Comparison of ENCODE assay signal across 10 cellular contexts in the genomic region with DNA sequence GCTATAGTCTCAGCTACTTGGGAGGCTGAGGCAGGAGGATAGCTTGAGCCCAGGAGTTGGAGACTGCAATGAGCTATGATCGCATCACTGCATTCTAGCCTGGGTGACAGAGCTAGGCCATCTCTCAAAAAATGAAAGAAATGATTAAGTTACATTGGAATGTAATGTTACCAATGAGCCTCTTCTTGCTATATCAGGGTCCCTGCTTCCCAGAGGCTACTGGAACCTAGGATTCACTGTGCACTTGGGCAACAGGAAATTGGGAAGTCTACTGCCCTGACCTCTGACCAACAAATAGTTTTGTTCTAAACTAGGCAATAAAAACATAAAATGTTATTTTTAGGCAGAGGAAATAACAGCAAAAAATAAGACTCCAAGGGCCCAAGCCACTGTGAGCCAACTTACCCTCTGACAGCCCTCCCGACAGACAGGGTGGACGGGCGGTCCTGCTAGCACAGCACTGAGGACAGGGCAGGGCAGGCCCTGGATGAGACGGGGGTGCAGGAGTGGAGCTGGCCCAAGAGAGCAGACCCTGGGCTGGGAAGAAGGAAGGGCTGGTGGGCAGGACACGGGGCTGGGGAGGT. TPM values are rescaled to one million over a fixed set of nuclear protein-coding genes. Genes with fewer than 3 reads are reported as not detected.
DNase-seq lines count a peak whose midpoint lies in the region; ATAC-seq, FAIRE-seq and TF ChIP-seq lines count a peak whose summit lies in the region.
"Had no signal": no experiment of that assay in that cellular context is flagged by ENCODE, and none has a peak within 500 bp of the region (broad histone marks: within the 10 kb centered on the region; RNA-seq: fewer than 3 reads in every experiment).

No MANE protein-coding gene starts in this region.

- DNase-seq in AG04449 (ENCODE audit: low read depth, low spot score) (peak; percentile 36), H54 (ENCODE audit: insufficient read length, low spot score) (peak; percentile 40), epidermal melanocyte (ENCODE audit: insufficient read length, low spot score) (no peak), H9 (no peak), GDM1 (lab: John Stamatoyannopoulos, UW) (no peak)
- DNase-seq in naive thymus-derived CD4-positive, alpha-beta T cell: peak in 1 of 9 donors; percentile 17
- DNase-seq: amygdala, NCI-H1694 treated with DMSO at 0.1 percent for 48 hours had no signal

- peaks cover 2% of the 10 kb centered on the region for H3K27me3 Mint-ChIP-seq in dendritic cell treated with granulocyte-macrophage colony-stimulating factor and Interleukin-4, amounts not matched to agents 40 ng/mL and 50 ng/mL, for 4 days
- no peaks in the 10 kb centered on the region for H3K27me3 Mint-ChIP-seq in naive thymus-derived CD4-positive, alpha-beta T cell
- H3K27me3 Mint-ChIP-seq in H9 (ENCODE audit: low read depth): peaks cover 1% of the 10 kb centered on the region; the same call in 1 of the 2 replicates

- no peak overlapping the region for H2BK12ac ChIP-seq in H9 (ENCODE audit: insufficient read length, low read depth, low read length)

- intact Hi-C loops in dendritic cell treated with granulocyte-macrophage colony-stimulating factor and Interleukin-4, amounts not matched to agents 40 ng/mL and 50 ng/mL, for 4 days (cut with micrococcal nuclease): no loop called here
- intact Hi-C loops in naive thymus-derived CD4-positive, alpha-beta T cell (cut with micrococcal nuclease): no loop called here

- CTCF ChIA-PET in AG04449 (lab: Yijun Ruan, JAX): interaction anchor here (0.6 to 5.4 kb wide), 9 partner anchors 9 to 218 kb away, joined by 3 to 38 read pairs (median 3); no protein-coding TSS in a partner anchor
- CTCF ChIA-PET in naive thymus-derived CD4-positive, alpha-beta T cell (lab: Charles Lee): no interaction called here

- WGBS in H9 (ENCODE audit: extremely low coverage, insufficient read length, low lambda C conversion rate): no CpG with 5 or more reads among the region's 6 CpGs

- no peak overlapping the region for H4K91ac ChIP-seq in H9 (ENCODE audit: insufficient read length, low read depth, low read length)

- no peaks in the 10 kb centered on the region for H3K9me3 ChIP-seq in naive thymus-derived CD4-positive, alpha-beta T cell (ENCODE audit: control insufficient read depth in 2 of 3, low read length in 3 of 3)
- H3K9me3 ChIP-seq in H9 (ENCODE audit: control insufficient read depth, low read depth, low read length): no peaks in the 10 kb centered on the region

- H2AFZ ChIP-seq in H9 (ENCODE audit: low read length): no peak overlapping the region

- no peak for ATAC-seq in naive thymus-derived CD4-positive, alpha-beta T cell
- ATAC-seq in GM18517 (IDR thresholded peaks at IDR 0.05; ENCODE audit: unreplicated experiment): no peak

- no peak overlapping the region for H3K27ac ChIP-seq in naive thymus-derived CD4-positive, alpha-beta T cell (ENCODE audit: low read depth, low read length)
- no peak overlapping the region for H3K27ac ChIP-seq in H9 (ENCODE audit: insufficient read length, low read depth, low read length)

- H4K5ac ChIP-seq in H9 (ENCODE audit: insufficient read length, low read depth, low read length): no peak overlapping the region

- H3K14ac ChIP-seq in H9 (ENCODE audit: insufficient read depth, low read length): no peak overlapping the region

- no peaks in the 10 kb centered on the region for H4K20me1 ChIP-seq in H9 (ENCODE audit: control insufficient read depth, insufficient read depth, insufficient read length)

- H3K4me3 ChIP-seq in AG04449 (ENCODE audit: low read depth, low read length): no peak overlapping the region
- no peak overlapping the region for H3K4me3 ChIP-seq in naive thymus-derived CD4-positive, alpha-beta T cell (ENCODE audit: low read length)

- no peak overlapping the region for H3K4ac ChIP-seq in H9 (ENCODE audit: low read depth, low read length)

- no peak overlapping the region for H3K56ac ChIP-seq in H9 (ENCODE audit: insufficient read length, low read depth, low read length)

- no peaks in the 10 kb centered on the region for H3K79me2 ChIP-seq in H9 (ENCODE audit: insufficient read depth, low read length)

- H2BK20ac ChIP-seq in H9 (ENCODE audit: low read depth, low read length, poor library complexity, severe bottlenecking): no peak overlapping the region

- no peak overlapping the region for H2BK120ac ChIP-seq in H9 (ENCODE audit: low read depth, low read length, poor library complexity, severe bottlenecking)

- no peaks in the 10 kb centered on the region for H3K36me3 ChIP-seq in naive thymus-derived CD4-positive, alpha-beta T cell (ENCODE audit: control insufficient read depth in 2 of 3, insufficient read depth in 3 of 3, low read length in 3 of 3)

- no peaks in the 10 kb centered on the region for H3K79me1 ChIP-seq in H9 (ENCODE audit: insufficient read depth, low read depth, low read length, poor library complexity, severe bottlenecking)

- TF ChIP-seq POLR2A in H54 (IDR thresholded peaks at IDR 0.05; ENCODE audit: low read depth, low read length): no peak

- no peak overlapping the region for H2BK15ac ChIP-seq in H9 (ENCODE audit: low read depth, low read length)

- H3K4me2 ChIP-seq in H9 (ENCODE audit: insufficient read depth, insufficient read length, low read length): no peak overlapping the region

- no peak overlapping the region for H3K18ac ChIP-seq in H9 (ENCODE audit: insufficient read length, low read depth, low read length)

- H3K4me3 Mint-ChIP-seq in dendritic cell treated with granulocyte-macrophage colony-stimulating factor and Interleukin-4, amounts not matched to agents 40 ng/mL and 50 ng/mL, for 4 days: no peak overlapping the region
- no peak overlapping the region for H3K4me3 Mint-ChIP-seq in naive thymus-derived CD4-positive, alpha-beta T cell
- H3K4me3 Mint-ChIP-seq in H9: no peak overlapping the region

- H3K36me3 Mint-ChIP-seq in dendritic cell treated with granulocyte-macrophage colony-stimulating factor and Interleukin-4, amounts not matched to agents 40 ng/mL and 50 ng/mL, for 4 days (ENCODE audit: low read depth): peaks cover 13% of the 10 kb centered on the region
- H3K36me3 Mint-ChIP-seq in naive thymus-derived CD4-positive, alpha-beta T cell: peaks cover 0 to 31% (median 6%) of the 10 kb centered on the region in 5 donors
- H3K36me3 Mint-ChIP-seq in H9 (ENCODE audit: insufficient read depth in 1 of 3, low read depth in 3 of 3): no peaks in the 10 kb centered on the region

- H3K27me3 ChIP-seq in naive thymus-derived CD4-positive, alpha-beta T cell (ENCODE audit: control insufficient read depth in 2 of 2, insufficient read depth in 2 of 2, low read length in 2 of 2): no peaks in the 10 kb centered on the region
- H3K27me3 ChIP-seq in H9 (ENCODE audit: insufficient read depth, low read length): no peaks in the 10 kb centered on the region

- TF ChIP-seq CTCF in AG04449 (IDR thresholded peaks at IDR 0.05; ENCODE audit: insufficient read depth, low read length, missing control alignments): no peak
- TF ChIP-seq CTCF in H9 (conservative IDR thresholded peaks at IDR 0.05): no peak

- H3K23ac ChIP-seq in H9 (ENCODE audit: insufficient read length, low read depth, low read length): no peak overlapping the region

- no peak overlapping the region for H4K8ac ChIP-seq in H9 (replicated peaks; ENCODE audit: insufficient read length, low read depth, low read length)

- peaks cover 73% of the 10 kb centered on the region for H3K4me1 Mint-ChIP-seq in dendritic cell treated with granulocyte-macrophage colony-stimulating factor and Interleukin-4, amounts not matched to agents 40 ng/mL and 50 ng/mL, for 4 days (ENCODE audit: low read depth)
- peaks cover 61 to 89% (median 82%) of the 10 kb centered on the region in 7 donors for H3K4me1 Mint-ChIP-seq in naive thymus-derived CD4-positive, alpha-beta T cell
- H3K4me1 Mint-ChIP-seq in H9: peaks cover 17 to 28% of the 10 kb centered on the region in 2 experiments

- no peak overlapping the region for H3K9ac ChIP-seq in H9 (ENCODE audit: extremely low read depth, insufficient read length, low read length)

- no peak overlapping the region for H2BK5ac ChIP-seq in H9 (ENCODE audit: insufficient read length, low read length)

- no peaks in the 10 kb centered on the region for H3K9me3 Mint-ChIP-seq in dendritic cell treated with granulocyte-macrophage colony-stimulating factor and Interleukin-4, amounts not matched to agents 40 ng/mL and 50 ng/mL, for 4 days
- H3K9me3 Mint-ChIP-seq in naive thymus-derived CD4-positive, alpha-beta T cell: peaks cover 0 to 1% (median 0%) of the 10 kb centered on the region in 11 donors
- H3K9me3 Mint-ChIP-seq in H9: no peaks in the 10 kb centered on the region

- H3K27ac Mint-ChIP-seq in dendritic cell treated with granulocyte-macrophage colony-stimulating factor and Interleukin-4, amounts not matched to agents 40 ng/mL and 50 ng/mL, for 4 days: peak overlapping the region; percentile 3
- H3K27ac Mint-ChIP-seq in naive thymus-derived CD4-positive, alpha-beta T cell: peak overlapping the region in 7 of 9 donors; percentile 79 to 100 (median 98)
- no peak overlapping the region; a peak in 1 of 7 replicates for H3K27ac Mint-ChIP-seq in H9

- no peak for FAIRE-seq in H54 (lab: Jason Lieb, UNC)

- no peaks in the 10 kb centered on the region for H3K23me2 ChIP-seq in H9 (ENCODE audit: insufficient read length, low read depth, low read length, poor library complexity, severe bottlenecking)

- H2AK5ac ChIP-seq in H9 (ENCODE audit: insufficient read length, low read length): no peak overlapping the region

- H3K4me1 ChIP-seq in naive thymus-derived CD4-positive, alpha-beta T cell (ENCODE audit: control insufficient read depth in 2 of 2, insufficient read depth in 2 of 2, low read length in 2 of 2): peaks cover 26 to 45% of the 10 kb centered on the region in 2 donors
- peaks cover 4% of the 10 kb centered on the region; the same call in 1 of the 2 replicates for H3K4me1 ChIP-seq in H9 (ENCODE audit: insufficient read depth, low read length)

- H3T11ph ChIP-seq in H9 (ENCODE audit: low read length): no peak overlapping the region

- POLR2A ChIA-PET in AG04449 (lab: Yijun Ruan, JAX): no interaction called here
- POLR2A ChIA-PET in naive thymus-derived CD4-positive, alpha-beta T cell (lab: Charles Lee): interaction anchor here (0.5 to 16.3 kb wide), 7 partner anchors 12 to 130 kb away, joined by 3 to 196 read pairs (median 10); partner anchors contain the start of genes KDM8 and NSMCE1

RNA-seq across cellular contexts. Expression of gene NSMCE1, which starts 27.5 kb away (rescaled TPM):
- 100 to 1,000 TPM in 1 of 5 experiments, 10 to 100 TPM in 4; 45.5 to 106 (median 70.2) TPM for total RNA-seq in naive thymus-derived CD4-positive, alpha-beta T cell
- 100 to 1,000 TPM; 200 to 220 TPM for polyA plus RNA-seq in naive thymus-derived CD4-positive, alpha-beta T cell
- 19.3 and 25.3 TPM in 2 replicates for total RNA-seq in H9 (2021)

RNA-seq across cellular contexts. Expression of gene KDM8, which starts 37.7 kb away (rescaled TPM):
- 10 to 100 TPM; 15.6 to 34.4 (median 19.0) TPM for total RNA-seq in naive thymus-derived CD4-positive, alpha-beta T cell
- 10 to 100 TPM in 1 of 2 donors, 1 to 10 TPM in 1; 10.0 to 15.4 TPM for polyA plus RNA-seq in naive thymus-derived CD4-positive, alpha-beta T cell
- total RNA-seq in H9 (2021): 15.2 and 15.5 TPM in 2 replicates

Comparison
In these comparisons a context has a peak if more than half of its experiments do, and no peak if none do; other contexts are left out.
1. DNase-seq: peak in AG04449 (single experiment) and H54 (single experiment); none in epidermal melanocyte (single experiment), H9 (single experiment) and GDM1 (single experiment).
2. H3K27ac Mint-ChIP-seq: peak in dendritic cell treated with granulocyte-macrophage colony-stimulating factor and Interleukin-4, amounts not matched to agents 40 ng/mL and 50 ng/mL, for 4 days (single experiment) and naive thymus-derived CD4-positive, alpha-beta T cell (7 of 9); none in H9 (0 of 3).